Comparison of ENCODE assay signal across 35 cellular contexts in the genomic region with DNA sequence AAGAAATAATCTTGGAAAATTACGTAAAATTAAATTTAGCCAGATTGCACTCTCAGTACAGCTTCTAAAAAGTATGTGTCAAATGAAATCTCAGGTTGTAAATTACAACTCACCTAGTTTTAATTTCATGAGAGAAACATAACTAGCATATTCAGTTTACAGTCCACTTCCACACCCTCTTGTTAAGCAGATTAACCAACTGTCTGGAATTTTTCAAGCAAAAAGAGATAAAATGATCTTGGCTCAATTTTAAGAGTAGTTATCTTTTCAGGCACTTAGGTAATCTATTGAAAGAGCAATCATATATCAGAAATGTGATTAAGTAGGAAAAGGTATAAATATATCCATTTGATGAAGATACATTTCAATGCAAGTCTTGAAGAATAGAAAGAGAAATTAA.
"Had no signal": no experiment of that assay in that cellular context is flagged by ENCODE, and none has a peak within 500 bp of the region (broad histone marks: within the 10 kb centered on the region; RNA-seq: fewer than 3 reads in every experiment).

No MANE protein-coding gene starts in this region.

- H3K4me2 ChIP-seq: KMS-11 had no signal

- H3K27ac ChIP-seq: KMS-11 had no signal

- H3K9ac ChIP-seq: KMS-11 had no signal

- H3K36me3 ChIP-seq: MG63 had no signal

- H3K27me3 ChIP-seq: MG63 had no signal

- H3K9me3 ChIP-seq: MG63 had no signal

- DNase-seq: Karpas-422, Kasumi-1, KG1, MG63, MM.1S, MV-4-11, NCI-H1048, NCI-H1092, NCI-H1092 treated with DMSO at 0.1 percent for 48 hours, NCI-H1105, NCI-H1105 treated with DMSO at 0.1 percent for 48 hours, NCI-H1417, NCI-H1417 treated with DMSO at 0.1 percent for 48 hours, NCI-H1436, NCI-H1436 treated with DMSO at 0.1 percent for 48 hours, NCI-H146, NCI-H1694, NCI-H1694 treated with DMSO at 0.1 percent for 48 hours, NCI-H187, NCI-H187 treated with DMSO at 0.1 percent for 48 hours, NCI-H1930, NCI-H2029, NCI-H2029 treated with DMSO at 0.1 percent for 48 hours, NCI-H2081, NCI-H2081 treated with DMSO at 0.1 percent for 48 hours, NCI-H2107, NCI-H2171, NCI-H2171 treated with DMSO at 0.1 percent for 48 hours, NCI-H2227 treated with DMSO at 0.1 percent for 48 hours, NCI-H226, NCI-H345, NCI-H446, NCI-H446 treated with DMSO at 0.1 percent for 48 hours, NCI-H510A had no signal

- H3K4me3 ChIP-seq: MG63 had no signal
